ENCODE assay signal across 15 cellular contexts in genomic region chr19:43026369-43026768, GRCh38. TPM values are rescaled to one million over a fixed set of nuclear protein-coding genes. Genes with fewer than 3 reads are reported as not detected.
"Had no signal": no experiment of that assay in that cellular context is flagged by ENCODE, and none has a peak within 500 bp of the region (broad histone marks: within the 10 kb centered on the region; RNA-seq: fewer than 3 reads in every experiment).

TSS of gene PSG11 (minus strand) at chr19:43026469. CDS start at chr19:43026372, 97 bp downstream.

RNA-seq across cellular contexts. Expression of gene PSG11, which starts in this region (rescaled TPM):
- total RNA-seq: stomach, subcutaneous adipose tissue, suprapubic skin, temporal lobe, testis, thoracic aorta, thyroid gland, tibial nerve, transverse colon, upper lobe of left lung, upper lobe of right lung, ureter, urinary bladder, uterus, vagina had no signal
- polyA plus RNA-seq: stomach, urinary bladder had no signal
